1 cellular context compared by ENCODE assay signal in the genomic region with DNA sequence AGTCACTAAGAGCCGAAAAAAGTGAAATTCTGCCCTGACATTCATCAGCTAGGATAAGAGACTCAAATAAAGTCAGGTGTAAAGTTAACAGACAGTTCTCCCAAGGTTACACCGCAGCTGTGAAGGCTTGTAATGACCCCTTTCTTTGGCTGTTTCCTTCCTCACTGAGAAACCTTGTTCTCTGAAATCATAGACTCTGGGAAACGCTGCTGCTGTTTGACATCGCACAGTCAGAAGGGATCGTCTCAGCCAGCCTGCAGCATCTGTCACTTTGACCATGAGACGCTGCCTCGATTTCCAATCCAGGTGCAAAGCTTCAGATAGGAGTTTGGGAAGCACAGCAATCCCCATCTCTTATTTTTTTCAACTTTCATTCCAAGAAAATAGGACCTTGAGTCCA.
TF ChIP-seq lines count a peak whose summit lies in the region.

No MANE protein-coding gene starts in this region.

TF ChIP-seq in SK-N-SH treated with all-trans-retinoic acid at 6 μM for 48 hours, 23 proteins besides CTCF, POLR2A, EP300 and RAD21 (continued from another document):
- TF ChIP-seq, protein P1, sequence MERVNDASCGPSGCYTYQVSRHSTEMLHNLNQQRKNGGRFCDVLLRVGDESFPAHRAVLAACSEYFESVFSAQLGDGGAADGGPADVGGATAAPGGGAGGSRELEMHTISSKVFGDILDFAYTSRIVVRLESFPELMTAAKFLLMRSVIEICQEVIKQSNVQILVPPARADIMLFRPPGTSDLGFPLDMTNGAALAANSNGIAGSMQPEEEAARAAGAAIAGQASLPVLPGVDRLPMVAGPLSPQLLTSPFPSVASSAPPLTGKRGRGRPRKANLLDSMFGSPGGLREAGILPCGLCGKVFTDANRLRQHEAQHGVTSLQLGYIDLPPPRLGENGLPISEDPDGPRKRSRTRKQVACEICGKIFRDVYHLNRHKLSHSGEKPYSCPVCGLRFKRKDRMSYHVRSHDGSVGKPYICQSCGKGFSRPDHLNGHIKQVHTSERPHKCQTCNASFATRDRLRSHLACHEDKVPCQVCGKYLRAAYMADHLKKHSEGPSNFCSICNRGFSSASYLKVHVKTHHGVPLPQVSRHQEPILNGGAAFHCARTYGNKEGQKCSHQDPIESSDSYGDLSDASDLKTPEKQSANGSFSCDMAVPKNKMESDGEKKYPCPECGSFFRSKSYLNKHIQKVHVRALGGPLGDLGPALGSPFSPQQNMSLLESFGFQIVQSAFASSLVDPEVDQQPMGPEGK (CRISPR knock-in tag; IDR thresholded peaks at IDR 0.05; ENCODE audit: borderline replicate concordance): no peak
- no peak for TF ChIP-seq ZNF70 (CRISPR knock-in tag; IDR thresholded peaks at IDR 0.05)
- TF ChIP-seq ESRRG (CRISPR knock-in tag; IDR thresholded peaks at IDR 0.05): no peak
- no peak for TF ChIP-seq ZNF565 (CRISPR knock-in tag; conservative IDR thresholded peaks at IDR 0.05; ENCODE audit: low read depth)
- TF ChIP-seq PPARA (CRISPR knock-in tag; IDR thresholded peaks at IDR 0.05; ENCODE audit: borderline replicate concordance): no peak
- TF ChIP-seq RARB (CRISPR knock-in tag; IDR thresholded peaks at IDR 0.05): no peak
- no peak for TF ChIP-seq BACH2 (CRISPR knock-in tag; IDR thresholded peaks at IDR 0.05; ENCODE audit: borderline replicate concordance)
- TF ChIP-seq TCF4 (CRISPR knock-in tag; IDR thresholded peaks at IDR 0.05; ENCODE audit: borderline replicate concordance): no peak
- no peak for TF ChIP-seq ZC3H10 (CRISPR knock-in tag; IDR thresholded peaks at IDR 0.05)
- no peak for TF ChIP-seq ISL1 (CRISPR knock-in tag; IDR thresholded peaks at IDR 0.05)
- TF ChIP-seq SNAI2 (CRISPR knock-in tag; IDR thresholded peaks at IDR 0.05): no peak
- TF ChIP-seq, protein P2, sequence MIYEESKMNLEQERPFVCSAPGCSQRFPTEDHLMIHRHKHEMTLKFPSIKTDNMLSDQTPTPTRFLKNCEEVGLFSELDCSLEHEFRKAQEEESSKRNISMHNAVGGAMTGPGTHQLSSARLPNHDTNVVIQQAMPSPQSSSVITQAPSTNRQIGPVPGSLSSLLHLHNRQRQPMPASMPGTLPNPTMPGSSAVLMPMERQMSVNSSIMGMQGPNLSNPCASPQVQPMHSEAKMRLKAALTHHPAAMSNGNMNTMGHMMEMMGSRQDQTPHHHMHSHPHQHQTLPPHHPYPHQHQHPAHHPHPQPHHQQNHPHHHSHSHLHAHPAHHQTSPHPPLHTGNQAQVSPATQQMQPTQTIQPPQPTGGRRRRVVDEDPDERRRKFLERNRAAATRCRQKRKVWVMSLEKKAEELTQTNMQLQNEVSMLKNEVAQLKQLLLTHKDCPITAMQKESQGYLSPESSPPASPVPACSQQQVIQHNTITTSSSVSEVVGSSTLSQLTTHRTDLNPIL (CRISPR knock-in tag; IDR thresholded peaks at IDR 0.05; ENCODE audit: low read depth): no peak
- TF ChIP-seq, protein P3, sequence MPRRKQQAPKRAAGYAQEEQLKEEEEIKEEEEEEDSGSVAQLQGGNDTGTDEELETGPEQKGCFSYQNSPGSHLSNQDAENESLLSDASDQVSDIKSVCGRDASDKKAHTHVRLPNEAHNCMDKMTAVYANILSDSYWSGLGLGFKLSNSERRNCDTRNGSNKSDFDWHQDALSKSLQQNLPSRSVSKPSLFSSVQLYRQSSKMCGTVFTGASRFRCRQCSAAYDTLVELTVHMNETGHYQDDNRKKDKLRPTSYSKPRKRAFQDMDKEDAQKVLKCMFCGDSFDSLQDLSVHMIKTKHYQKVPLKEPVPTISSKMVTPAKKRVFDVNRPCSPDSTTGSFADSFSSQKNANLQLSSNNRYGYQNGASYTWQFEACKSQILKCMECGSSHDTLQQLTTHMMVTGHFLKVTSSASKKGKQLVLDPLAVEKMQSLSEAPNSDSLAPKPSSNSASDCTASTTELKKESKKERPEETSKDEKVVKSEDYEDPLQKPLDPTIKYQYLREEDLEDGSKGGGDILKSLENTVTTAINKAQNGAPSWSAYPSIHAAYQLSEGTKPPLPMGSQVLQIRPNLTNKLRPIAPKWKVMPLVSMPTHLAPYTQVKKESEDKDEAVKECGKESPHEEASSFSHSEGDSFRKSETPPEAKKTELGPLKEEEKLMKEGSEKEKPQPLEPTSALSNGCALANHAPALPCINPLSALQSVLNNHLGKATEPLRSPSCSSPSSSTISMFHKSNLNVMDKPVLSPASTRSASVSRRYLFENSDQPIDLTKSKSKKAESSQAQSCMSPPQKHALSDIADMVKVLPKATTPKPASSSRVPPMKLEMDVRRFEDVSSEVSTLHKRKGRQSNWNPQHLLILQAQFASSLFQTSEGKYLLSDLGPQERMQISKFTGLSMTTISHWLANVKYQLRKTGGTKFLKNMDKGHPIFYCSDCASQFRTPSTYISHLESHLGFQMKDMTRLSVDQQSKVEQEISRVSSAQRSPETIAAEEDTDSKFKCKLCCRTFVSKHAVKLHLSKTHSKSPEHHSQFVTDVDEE (CRISPR knock-in tag; IDR thresholded peaks at IDR 0.05): no peak
- no peak for TF ChIP-seq OSR1 (CRISPR knock-in tag; IDR thresholded peaks at IDR 0.05)
- no peak for TF ChIP-seq ZFP30 (CRISPR knock-in tag; IDR thresholded peaks at IDR 0.05)
